ENCODE assay signal across 26 cellular contexts in genomic region chr20:34864216-34864615, GRCh38. TPM values are rescaled to one million over a fixed set of nuclear protein-coding genes. Genes with fewer than 3 reads are reported as not detected.
DNase-seq lines count a peak whose midpoint lies in the region; ATAC-seq and TF ChIP-seq lines count a peak whose summit lies in the region.
"Had no signal": no experiment of that assay in that cellular context is flagged by ENCODE, and none has a peak within 500 bp of the region (broad histone marks: within the 10 kb centered on the region; RNA-seq: fewer than 3 reads in every experiment).

No MANE protein-coding gene starts in this region.

- H3K27ac ChIP-seq in gastrocnemius medialis = peak overlapping the region; percentile 50 to 82 (median 72)
- H3K27ac ChIP-seq: A549; BLaER1 treated with 17β-estradiol and CSF1 and Interleukin-3, amounts not matched to agents 10 nM and 100 nM; SJCRH30 had no signal

- TF ChIP-seq POLR2A in gastrocnemius medialis (IDR thresholded peaks at IDR 0.05) = no peak

- CTCF ChIA-PET in WTC11 (lab: Charles Lee) = interaction anchor here (0.8 to 3.5 kb wide), 6 partner anchors 8 to 134 kb away, joined by 4 to 24 read pairs (median 5); partner anchors contain the start of genes ACSS2, GGT7, GSS and MYH7B

- peak overlapping the region; percentile 3 for H3K27ac Mint-ChIP-seq in activated T-cell treated with anti-CD3 and anti-CD28 coated beads, Interleukin-2, amount 50 U/mL, for 24 hours
- peak overlapping the region; percentile 79 for H3K27ac Mint-ChIP-seq in WTC11
- H3K27ac Mint-ChIP-seq: CD4-positive, alpha-beta T cell had no signal

- H3K4me3 ChIP-seq in gastrocnemius medialis = no peak overlapping the region
- H3K4me3 ChIP-seq: A549; BLaER1 treated with 17β-estradiol and CSF1 and Interleukin-3, amounts not matched to agents 10 nM and 100 nM; GM12878; K562; SJCRH30 had no signal

- no peak for DNase-seq in activated T-cell treated with anti-CD3 and anti-CD28 coated beads, Interleukin-2, amount 50 U/mL, for 24 hours
- no peak for DNase-seq in activated T-cell treated with anti-CD3 and anti-CD28 coated beads, Interleukin-2, amount 50 U/mL, for 48 hours
- DNase-seq in WTC11 (ENCODE audit: low spot score) (no peak), islet precursor cell (peak; percentile 17), gastrocnemius medialis (no peak), putamen (ENCODE audit: low spot score) (no peak), HCEC 1CT (no peak), NCI-H510A treated with DMSO at 0.1 percent for 48 hours (lab: John Stamatoyannopoulos, UW) (no peak)
- DNase-seq: AML-193; CD4-positive, alpha-beta T cell; DMS53; GDM1; Kasumi-1; NCI-H1105 treated with DMSO at 0.1 percent for 48 hours; NCI-H146; NCI-H1930; NCI-H2107; NCI-H524 treated with DMSO at 0.1 percent for 48 hours; NCI-H774; PC-3; SJCRH30 had no signal

- H3K9me3 Mint-ChIP-seq in activated T-cell treated with anti-CD3 and anti-CD28 coated beads, Interleukin-2, amount 50 U/mL, for 24 hours = no peaks in the 10 kb centered on the region
- no peaks in the 10 kb centered on the region for H3K9me3 Mint-ChIP-seq in WTC11
- H3K9me3 Mint-ChIP-seq: CD4-positive, alpha-beta T cell had no signal

- TF ChIP-seq CTCF in WTC11 (IDR thresholded peaks at IDR 0.05) = no peak
- TF ChIP-seq CTCF in gastrocnemius medialis (IDR thresholded peaks at IDR 0.05 in 4 of 5, conservative IDR thresholded peaks at IDR 0.05 in 1 of 5) = no peak

- no peak for ATAC-seq in WTC11
- ATAC-seq in gastrocnemius medialis = peak in 1 of 2 donors; percentile 22
- ATAC-seq: A549, GM12878, K562, PC-3, SK-N-SH treated with all-trans-retinoic acid at 6 μM for 48 hours had no signal

- no peaks in the 10 kb centered on the region for H3K9me3 ChIP-seq in gastrocnemius medialis
- H3K9me3 ChIP-seq: A549; BLaER1 treated with 17β-estradiol and CSF1 and Interleukin-3, amounts not matched to agents 10 nM and 100 nM; SJCRH30 had no signal

- intact Hi-C loops in gastrocnemius medialis (cut with DNase I; ENCODE audit: low total_unique reads) = no loop called here

- H3K36me3 ChIP-seq in gastrocnemius medialis = no peaks in the 10 kb centered on the region
- H3K36me3 ChIP-seq: BLaER1 treated with 17β-estradiol and CSF1 and Interleukin-3, amounts not matched to agents 10 nM and 100 nM had no signal

- H3K36me3 Mint-ChIP-seq in activated T-cell treated with anti-CD3 and anti-CD28 coated beads, Interleukin-2, amount 50 U/mL, for 24 hours (ENCODE audit: low read depth) = peaks cover 18% of the 10 kb centered on the region
- peaks cover 3% of the 10 kb centered on the region; the same call in 1 of the 2 replicates for H3K36me3 Mint-ChIP-seq in WTC11

- H3K4me1 ChIP-seq in gastrocnemius medialis = peaks cover 23 to 42% of the 10 kb centered on the region in 2 donors
- H3K4me1 ChIP-seq: A549 had no signal

- H3K27me3 Mint-ChIP-seq in activated T-cell treated with anti-CD3 and anti-CD28 coated beads, Interleukin-2, amount 50 U/mL, for 24 hours = no peaks in the 10 kb centered on the region
- H3K27me3 Mint-ChIP-seq in WTC11 (ENCODE audit: low read depth) = peaks cover 4% of the 10 kb centered on the region; the same call in 1 of the 2 replicates
- H3K27me3 Mint-ChIP-seq: CD4-positive, alpha-beta T cell had no signal

- H3K4me1 Mint-ChIP-seq in activated T-cell treated with anti-CD3 and anti-CD28 coated beads, Interleukin-2, amount 50 U/mL, for 24 hours (ENCODE audit: low read depth) = peaks cover under 1% of the 10 kb centered on the region
- H3K4me1 Mint-ChIP-seq in WTC11 = peaks cover 18% of the 10 kb centered on the region

- POLR2A ChIA-PET in WTC11 (lab: Charles Lee) = no interaction called here

- in situ Hi-C loops in gastrocnemius medialis (cut with MboI; ENCODE audit: low sequenced_read_pairs in 4 of 4) = loop anchor here in 1 of 4 donors (25.0 kb wide), 1 partner anchor 223 kb away; the partner anchor contains the start of gene TRPC4AP

- no peaks in the 10 kb centered on the region for H3K27me3 ChIP-seq in gastrocnemius medialis
- H3K27me3 ChIP-seq: BLaER1 treated with 17β-estradiol and CSF1 and Interleukin-3, amounts not matched to agents 10 nM and 100 nM; SJCRH30 had no signal

- no peak overlapping the region for H3K4me3 Mint-ChIP-seq in activated T-cell treated with anti-CD3 and anti-CD28 coated beads, Interleukin-2, amount 50 U/mL, for 24 hours
- H3K4me3 Mint-ChIP-seq in WTC11 = peak overlapping the region; percentile 61
- H3K4me3 Mint-ChIP-seq: CD4-positive, alpha-beta T cell had no signal

TF ChIP-seq in WTC11, 78 proteins besides CTCF, POLR2A, EP300 and RAD21:
- TF ChIP-seq JUN (CRISPR knock-in tag; IDR thresholded peaks at IDR 0.05) = no peak
TF ChIP-seq in WTC11: peak in this region for 0.

RNA-seq across cellular contexts. Expression of gene GGT7, which starts 8.4 kb away (rescaled TPM):
- total RNA-seq in WTC11 (2021) (27.7 to 34.5 TPM (median 33.3 TPM) in 3 replicates), gastrocnemius medialis (10 to 100 TPM; 11.4 to 54.2 (median 15.4) TPM)

RNA-seq across cellular contexts. Expression of gene ACSS2, which starts 12.2 kb away (rescaled TPM):
- 28.9 to 35.9 TPM (median 29.0 TPM) in 3 replicates for total RNA-seq in WTC11 (2021)
- total RNA-seq in gastrocnemius medialis = 10 to 100 TPM; 70.5 to 94.7 (median 88.1) TPM

RNA-seq across cellular contexts. Expression of gene NCOA6, which starts 38.8 kb away (rescaled TPM):
- total RNA-seq in WTC11 (2021) = 8.0 to 10.1 TPM (median 8.2 TPM) in 3 replicates
- total RNA-seq in gastrocnemius medialis = 10 to 100 TPM; 10.9 to 12.7 (median 11.6) TPM
